23 cellular contexts compared by ENCODE assay signal in genomic region chr7:159088016-159088865, GRCh38. TPM values are rescaled to one million over a fixed set of nuclear protein-coding genes. Genes with fewer than 3 reads are reported as not detected.
DNase-seq lines count a peak whose midpoint lies in the region; ATAC-seq and TF ChIP-seq lines count a peak whose summit lies in the region.
"Had no signal": no experiment of that assay in that cellular context is flagged by ENCODE, and none has a peak within 500 bp of the region (broad histone marks: within the 10 kb centered on the region; RNA-seq: fewer than 3 reads in every experiment).

No MANE protein-coding gene starts in this region.

- no CpG with 5 or more reads among the region's 18 CpGs for WGBS in H9 (ENCODE audit: extremely low coverage, insufficient read length, low lambda C conversion rate)

- H3K4me1 Mint-ChIP-seq in H9 (no peaks in the 10 kb centered on the region; a peak in 1 of 4 replicates), osteocyte (ENCODE audit: unreplicated experiment) (no peaks in the 10 kb centered on the region)
- peaks cover 7% of the 10 kb centered on the region for H3K4me1 Mint-ChIP-seq in stimulated activated effector memory CD8-positive, alpha-beta T cell treated with anti-CD3 and anti-CD28 coated beads, Interleukin-12 subunit alpha, Interleukin-12 subunit beta, amount 100 ng/mL, for 72 hours
- H3K4me1 Mint-ChIP-seq: activated naive CD4-positive, alpha-beta T cell treated with anti-CD3 and anti-CD28 coated beads, Interleukin-2, amount 50 U/mL, for 24 hours; CD14-positive monocyte had no signal

- H3K27ac ChIP-seq in H9 (ENCODE audit: insufficient read length, low read depth, low read length) (no peak overlapping the region), coronary artery (no peak overlapping the region), PC-3 (ENCODE audit: low read length) (no peak overlapping the region)
- H3K27ac ChIP-seq: cardiac muscle cell had no signal

- H3K36me3 Mint-ChIP-seq in H9 (ENCODE audit: insufficient read depth in 1 of 3, low read depth in 3 of 3) (no peaks in the 10 kb centered on the region; a peak in 1 of 7 replicates), osteocyte (ENCODE audit: unreplicated experiment) (no peaks in the 10 kb centered on the region)
- H3K36me3 Mint-ChIP-seq in stimulated activated effector memory CD8-positive, alpha-beta T cell treated with anti-CD3 and anti-CD28 coated beads, Interleukin-12 subunit alpha, Interleukin-12 subunit beta, amount 100 ng/mL, for 72 hours, result no peaks in the 10 kb centered on the region
- H3K36me3 Mint-ChIP-seq: activated naive CD4-positive, alpha-beta T cell treated with anti-CD3 and anti-CD28 coated beads, Interleukin-2, amount 50 U/mL, for 24 hours; CD14-positive monocyte had no signal

- no peak overlapping the region for H2BK15ac ChIP-seq in H9 (ENCODE audit: low read depth, low read length)

- H3K4me1 ChIP-seq in H9 (ENCODE audit: insufficient read depth, low read length), result no peaks in the 10 kb centered on the region
- no peaks in the 10 kb centered on the region for H3K4me1 ChIP-seq in PC-3 (ENCODE audit: insufficient read depth, low read length)

- H2BK20ac ChIP-seq in H9 (ENCODE audit: low read depth, low read length, poor library complexity, severe bottlenecking), result no peak overlapping the region

- no peaks in the 10 kb centered on the region for H4K20me1 ChIP-seq in H9 (ENCODE audit: control insufficient read depth, insufficient read depth, insufficient read length)
- H4K20me1 ChIP-seq in PC-3 (ENCODE audit: low read length), result no peaks in the 10 kb centered on the region

- no peak overlapping the region for H4K91ac ChIP-seq in H9 (ENCODE audit: insufficient read length, low read depth, low read length)

- no peak overlapping the region for H3K23ac ChIP-seq in H9 (ENCODE audit: insufficient read length, low read depth, low read length)

- no peak overlapping the region for H2AK5ac ChIP-seq in H9 (ENCODE audit: insufficient read length, low read length)

- no peak overlapping the region for H4K8ac ChIP-seq in H9 (replicated peaks; ENCODE audit: insufficient read length, low read depth, low read length)

- H3K4me3 Mint-ChIP-seq in H9 (no peak overlapping the region), osteocyte (ENCODE audit: unreplicated experiment) (no peak overlapping the region)
- no peak overlapping the region for H3K4me3 Mint-ChIP-seq in stimulated activated effector memory CD8-positive, alpha-beta T cell treated with anti-CD3 and anti-CD28 coated beads, Interleukin-12 subunit alpha, Interleukin-12 subunit beta, amount 100 ng/mL, for 72 hours
- H3K4me3 Mint-ChIP-seq: activated naive CD4-positive, alpha-beta T cell treated with anti-CD3 and anti-CD28 coated beads, Interleukin-2, amount 50 U/mL, for 24 hours; CD14-positive monocyte; T-helper 2 cell treated with Interferon-gamma antibody and Interleukin-4, amounts not matched to agents 5 μg/mL and 100 μg/mL, for 36 hours had no signal

- H3K27me3 ChIP-seq in H9 (ENCODE audit: insufficient read depth, low read length) (no peaks in the 10 kb centered on the region), PC-3 (ENCODE audit: low read length) (peaks cover 30% of the 10 kb centered on the region)
- H3K27me3 ChIP-seq: cardiac muscle cell had no signal

- H3K36me3 ChIP-seq in PC-3 (ENCODE audit: low read depth, low read length), result no peaks in the 10 kb centered on the region
- H3K36me3 ChIP-seq: cardiac muscle cell had no signal

- CTCF ChIA-PET in PC-3 (lab: Charles Lee), result no interaction called here

- no peak for ATAC-seq in PC-3
- ATAC-seq in stimulated activated effector memory CD8-positive, alpha-beta T cell treated with anti-CD3 and anti-CD28 coated beads, Interleukin-12 subunit alpha, Interleukin-12 subunit beta, amount 100 ng/mL, for 72 hours, result no peak

- BruUV-seq in PC-3 (replicated peaks; lab: Mats Ljungman, UMichigan), result no TSS peak

- no peak overlapping the region for H3K56ac ChIP-seq in H9 (ENCODE audit: insufficient read length, low read depth, low read length)

- H3K27ac Mint-ChIP-seq in H9, result no peak overlapping the region; a peak in 2 of 7 replicates
- H3K27ac Mint-ChIP-seq in osteocyte (ENCODE audit: unreplicated experiment), result no peak overlapping the region
- H3K27ac Mint-ChIP-seq in stimulated activated effector memory CD8-positive, alpha-beta T cell treated with anti-CD3 and anti-CD28 coated beads, Interleukin-12 subunit alpha, Interleukin-12 subunit beta, amount 100 ng/mL, for 72 hours, result no peak overlapping the region
- H3K27ac Mint-ChIP-seq: activated naive CD4-positive, alpha-beta T cell treated with anti-CD3 and anti-CD28 coated beads, Interleukin-2, amount 50 U/mL, for 24 hours; T-helper 2 cell treated with Interferon-gamma antibody and Interleukin-4, amounts not matched to agents 5 μg/mL and 100 μg/mL, for 36 hours had no signal

- H3K4me3 ChIP-seq in coronary artery (no peak overlapping the region), PC-3 (ENCODE audit: low read length) (no peak overlapping the region)
- H3K4me3 ChIP-seq: cardiac muscle cell had no signal

- no peaks in the 10 kb centered on the region for H3K9me2 ChIP-seq in PC-3 (replicated peaks; ENCODE audit: low read length)

- POLR2A ChIA-PET in PC-3 (lab: Charles Lee; ENCODE audit: unreplicated experiment), result no interaction called here

- intact Hi-C loops in PC-3 (cut with micrococcal nuclease), result no loop called here

- TF ChIP-seq CTCF in H9 (conservative IDR thresholded peaks at IDR 0.05) (no peak), coronary artery (IDR thresholded peaks at IDR 0.05) (no peak), osteocyte (IDR thresholded peaks at IDR 0.05) (no peak), PC-3 (conservative IDR thresholded peaks at IDR 0.05; ENCODE audit: low read depth, low read length) (no peak)

- no peak overlapping the region for H2BK12ac ChIP-seq in H9 (ENCODE audit: insufficient read length, low read depth, low read length)

- no peaks in the 10 kb centered on the region for H3K23me2 ChIP-seq in H9 (ENCODE audit: insufficient read length, low read depth, low read length, poor library complexity, severe bottlenecking)

- no peak overlapping the region for H3K4ac ChIP-seq in H9 (ENCODE audit: low read depth, low read length)

- DNase-seq in COLO668 (lab: John Stamatoyannopoulos, UW; ENCODE audit: unreplicated experiment), result peak; percentile 34
- DNase-seq in H9, result peak; percentile 18
- DNase-seq in coronary artery (ENCODE audit: low spot score), result peak; percentile 36
- DNase-seq in osteocyte (ENCODE audit: extremely low spot score, unreplicated experiment), result peak; percentile 69
- no peak for DNase-seq in PC-3
- DNase-seq in cerebellum (ENCODE audit: low spot score), result no peak
- no peak for DNase-seq in stimulated activated effector memory CD8-positive, alpha-beta T cell treated with anti-CD3 and anti-CD28 coated beads, Interleukin-12 subunit alpha, Interleukin-12 subunit beta, amount 100 ng/mL, for 72 hours (ENCODE audit: low spot score in 2 of 2)
- DNase-seq: activated CD4-positive, alpha-beta T cell treated with anti-CD3 and anti-CD28 coated beads, Interleukin-2, amount 50 U/mL, for 48 hours; anterior cingulate cortex; dermis blood vessel endothelial cell; kidney; NCI-H187; NCI-H526; small intestine; stimulated activated CD4-positive, alpha-beta T cell treated with anti-CD3 and anti-CD28 coated beads, Interleukin-2, amount 100 ng/mL, for 24 hours had no signal

- no peak overlapping the region for H4K5ac ChIP-seq in H9 (ENCODE audit: insufficient read length, low read depth, low read length)

- no peaks in the 10 kb centered on the region for H3F3A ChIP-seq in PC-3 (ENCODE audit: low read length, unreplicated experiment)

- H3K27me3 Mint-ChIP-seq in H9 (ENCODE audit: low read depth), result no peaks in the 10 kb centered on the region; the same call in 1 of the 2 replicates
- H3K27me3 Mint-ChIP-seq in osteocyte (ENCODE audit: unreplicated experiment), result no peaks in the 10 kb centered on the region

- no peak overlapping the region for H3K14ac ChIP-seq in H9 (ENCODE audit: insufficient read depth, low read length)

- H2AFZ ChIP-seq in H9 (ENCODE audit: low read length), result no peak overlapping the region
- H2AFZ ChIP-seq in PC-3 (ENCODE audit: low read length), result no peak overlapping the region

- no peaks in the 10 kb centered on the region for H3K9me3 ChIP-seq in H9 (ENCODE audit: control insufficient read depth, low read depth, low read length)
- no peaks in the 10 kb centered on the region for H3K9me3 ChIP-seq in PC-3 (ENCODE audit: low read length)

- H3K79me1 ChIP-seq in H9 (ENCODE audit: insufficient read depth, low read depth, low read length, poor library complexity, severe bottlenecking), result no peaks in the 10 kb centered on the region

- H3K18ac ChIP-seq in H9 (ENCODE audit: insufficient read length, low read depth, low read length), result no peak overlapping the region

- H3K9me3 Mint-ChIP-seq in H9 (no peaks in the 10 kb centered on the region), osteocyte (ENCODE audit: unreplicated experiment) (no peaks in the 10 kb centered on the region)
- no peaks in the 10 kb centered on the region for H3K9me3 Mint-ChIP-seq in stimulated activated effector memory CD8-positive, alpha-beta T cell treated with anti-CD3 and anti-CD28 coated beads, Interleukin-12 subunit alpha, Interleukin-12 subunit beta, amount 100 ng/mL, for 72 hours
- H3K9me3 Mint-ChIP-seq: activated naive CD4-positive, alpha-beta T cell treated with anti-CD3 and anti-CD28 coated beads, Interleukin-2, amount 50 U/mL, for 24 hours; T-helper 2 cell treated with Interferon-gamma antibody and Interleukin-4, amounts not matched to agents 5 μg/mL and 100 μg/mL, for 36 hours had no signal

- H3T11ph ChIP-seq in H9 (ENCODE audit: low read length), result no peak overlapping the region

- H3K9ac ChIP-seq in H9 (ENCODE audit: extremely low read depth, insufficient read length, low read length) (no peak overlapping the region), PC-3 (ENCODE audit: low read length) (no peak overlapping the region)

- H3K4me2 ChIP-seq in H9 (ENCODE audit: insufficient read depth, insufficient read length, low read length) (no peak overlapping the region), PC-3 (ENCODE audit: low read length) (no peak overlapping the region)

- H2BK120ac ChIP-seq in H9 (ENCODE audit: low read depth, low read length, poor library complexity, severe bottlenecking), result no peak overlapping the region

- no peak overlapping the region for H2BK5ac ChIP-seq in H9 (ENCODE audit: insufficient read length, low read length)

- no peaks in the 10 kb centered on the region for H3K79me2 ChIP-seq in H9 (ENCODE audit: insufficient read depth, low read length)
- H3K79me2 ChIP-seq in PC-3 (ENCODE audit: low read length), result no peaks in the 10 kb centered on the region

RNA-seq across cellular contexts. Expression of gene VIPR2, which starts 56.4 kb away (rescaled TPM):
- total RNA-seq in H9 (2021) (1.5 and 1.6 TPM in 2 replicates), osteocyte (0.19 and 0.39 TPM in 2 replicates), PC-3 (2014; rRNA removed) (not detected in 2 replicates), cerebellum (7.3 TPM)
- total RNA-seq: dermis blood vessel endothelial cell, LHCN-M2, lung microvascular endothelial cell, pulmonary artery endothelial cell, RPMI7951 had no signal

Comparison
In these comparisons a context has a peak if more than half of its experiments do, and no peak if none do; other contexts are left out.
1. DNase-seq: peak in COLO668 (single experiment), H9 (single experiment), coronary artery (single experiment) and osteocyte (single experiment); none in PC-3 (single experiment), cerebellum (single experiment) and stimulated activated effector memory CD8-positive, alpha-beta T cell treated with anti-CD3 and anti-CD28 coated beads, Interleukin-12 subunit alpha, Interleukin-12 subunit beta, amount 100 ng/mL, for 72 hours (0 of 2).